26 cellular contexts compared by ENCODE assay signal in genomic region chr7:67900456-67900855, GRCh38.
"Had no signal": no experiment of that assay in that cellular context is flagged by ENCODE, and none has a peak within 500 bp of the region (broad histone marks: within the 10 kb centered on the region; RNA-seq: fewer than 3 reads in every experiment).

No MANE protein-coding gene starts in this region.

- H3K27ac ChIP-seq: coronary artery, dorsolateral prefrontal cortex, esophagus muscularis mucosa, foreskin keratinocyte, gastroesophageal sphincter, heart left ventricle, hepatocyte, left lung, lower lobe of right lung had no signal

- ATAC-seq: gastroesophageal sphincter; heart left ventricle; left colon; left lung; left ventricle myocardium superior; lower lobe of right lung; naive thymus-derived CD4-positive, alpha-beta T cell had no signal

- H3K27me3 ChIP-seq: esophagus muscularis mucosa, gastroesophageal sphincter, left lung had no signal

- DNase-seq: dermis blood vessel endothelial cell; dorsolateral prefrontal cortex; effector CD4-positive, alpha-beta T cell; effector memory CD4-positive, alpha-beta T cell; foreskin keratinocyte; heart left ventricle; hypothalamus; immature natural killer cell; islet precursor cell; kidney; kidney glomerular epithelial cell; left colon; left lung; left ventricle myocardium superior; lower lobe of right lung; mammary epithelial cell; mesendoderm; midbrain; naive thymus-derived CD4-positive, alpha-beta T cell had no signal

- H3K4me1 ChIP-seq: esophagus muscularis mucosa, foreskin keratinocyte, gastroesophageal sphincter, heart left ventricle, left lung, lower lobe of right lung had no signal

- H3K79me2 ChIP-seq: hepatocyte had no signal

- H3K36me3 ChIP-seq: esophagus muscularis mucosa, gastroesophageal sphincter, heart left ventricle, left lung, lower lobe of right lung had no signal

- H2AFZ ChIP-seq: hepatocyte had no signal

- H3K9me3 ChIP-seq: esophagus muscularis mucosa, gastroesophageal sphincter, heart left ventricle, lower lobe of right lung had no signal

- H3K4me3 ChIP-seq: coronary artery, dorsolateral prefrontal cortex, esophagus muscularis mucosa, gastroesophageal sphincter, heart left ventricle, hepatocyte, left lung, lower lobe of right lung had no signal

- FAIRE-seq: colon, endothelial cell of umbilical vein, frontal cortex, kidney had no signal

- H3K4me2 ChIP-seq: hepatocyte had no signal
